ENCODE assay signal across 13 cellular contexts in genomic region chr9:106758911-106759310, GRCh38.
A peak's percentile ranks its signal among the peaks of the same experiment; 100 is the strongest.
DNase-seq lines count a peak whose midpoint lies in the region; ATAC-seq lines count a peak whose summit lies in the region.
"Had no signal": no experiment of that assay in that cellular context is flagged by ENCODE, and none has a peak within 500 bp of the region (broad histone marks: within the 10 kb centered on the region; RNA-seq: fewer than 3 reads in every experiment).

No MANE protein-coding gene starts in this region.

- no peaks in the 10 kb centered on the region for H3K9me3 ChIP-seq in skeletal muscle tissue (ENCODE audit: control insufficient read depth in 3 of 3, low read length in 3 of 3)
- H3K9me3 ChIP-seq: transverse colon had no signal

- H3K27ac ChIP-seq in skeletal muscle tissue (ENCODE audit: low read depth, low read length) (peak overlapping the region; percentile 43), substantia nigra (ENCODE audit: low read depth, low read length, poor library complexity, severe bottlenecking) (no peak overlapping the region)
- H3K27ac ChIP-seq: transverse colon had no signal

- H3K36me3 ChIP-seq in skeletal muscle tissue (ENCODE audit: control insufficient read depth in 3 of 3, insufficient read depth in 3 of 3, low read length in 3 of 3) = no peaks in the 10 kb centered on the region
- H3K36me3 ChIP-seq: transverse colon had no signal

- peaks cover 6 to 15% (median 9%) of the 10 kb centered on the region in 3 donors for H3K4me1 ChIP-seq in skeletal muscle tissue (ENCODE audit: control insufficient read depth in 3 of 3, insufficient read depth in 3 of 3, low read length in 3 of 3)
- H3K4me1 ChIP-seq: transverse colon had no signal

- DNase-seq in NCI-H2171 treated with DMSO at 0.1 percent for 48 hours (lab: John Stamatoyannopoulos, UW) = peak; percentile 53
- DNase-seq in NCI-H2171 (lab: John Stamatoyannopoulos, UW) = no peak
- DNase-seq in HS-5 (ENCODE audit: low read depth) = peak; percentile 8
- no peak for DNase-seq in SHP77 (lab: John Stamatoyannopoulos, UW)
- no peak for DNase-seq in substantia nigra (lab: John Stamatoyannopoulos, UW)
- no peak for DNase-seq in NCI-H446 treated with DMSO at 0.1 percent for 48 hours (lab: John Stamatoyannopoulos, UW)
- DNase-seq: activated CD4-positive, CD25-positive, alpha-beta regulatory T cell treated with anti-CD3 and anti-CD28 coated beads, Interleukin-2, amount 50 U/mL, for 72 hours; activated naive CD8-positive, alpha-beta T cell treated with anti-CD3 and anti-CD28 coated beads for 36 hours; islet precursor cell; occipital lobe; transverse colon had no signal

- ATAC-seq in HG02840 (IDR thresholded peaks at IDR 0.05; ENCODE audit: low FRiP score, unreplicated experiment) = peak; percentile 65

- no peak overlapping the region for H3K4me3 ChIP-seq in skeletal muscle tissue (ENCODE audit: low read length in 3 of 3)
- H3K4me3 ChIP-seq: transverse colon had no signal

- no peak overlapping the region for H3K9ac ChIP-seq in skeletal muscle tissue (ENCODE audit: low read depth in 1 of 3, low read length in 3 of 3)

- no peaks in the 10 kb centered on the region for H3K27me3 ChIP-seq in skeletal muscle tissue (ENCODE audit: control insufficient read depth in 3 of 3, insufficient read depth in 3 of 3, low read length in 3 of 3)
- H3K27me3 ChIP-seq: transverse colon had no signal

Comparison
In these comparisons a context has a peak if more than half of its experiments do, and no peak if none do; other contexts are left out.
1. DNase-seq: peak in NCI-H2171 treated with DMSO at 0.1 percent for 48 hours (single experiment) and HS-5 (single experiment); none in NCI-H2171 (single experiment), SHP77 (0 of 2), substantia nigra (0 of 49) and NCI-H446 treated with DMSO at 0.1 percent for 48 hours (single experiment).